In the genomic region with DNA sequence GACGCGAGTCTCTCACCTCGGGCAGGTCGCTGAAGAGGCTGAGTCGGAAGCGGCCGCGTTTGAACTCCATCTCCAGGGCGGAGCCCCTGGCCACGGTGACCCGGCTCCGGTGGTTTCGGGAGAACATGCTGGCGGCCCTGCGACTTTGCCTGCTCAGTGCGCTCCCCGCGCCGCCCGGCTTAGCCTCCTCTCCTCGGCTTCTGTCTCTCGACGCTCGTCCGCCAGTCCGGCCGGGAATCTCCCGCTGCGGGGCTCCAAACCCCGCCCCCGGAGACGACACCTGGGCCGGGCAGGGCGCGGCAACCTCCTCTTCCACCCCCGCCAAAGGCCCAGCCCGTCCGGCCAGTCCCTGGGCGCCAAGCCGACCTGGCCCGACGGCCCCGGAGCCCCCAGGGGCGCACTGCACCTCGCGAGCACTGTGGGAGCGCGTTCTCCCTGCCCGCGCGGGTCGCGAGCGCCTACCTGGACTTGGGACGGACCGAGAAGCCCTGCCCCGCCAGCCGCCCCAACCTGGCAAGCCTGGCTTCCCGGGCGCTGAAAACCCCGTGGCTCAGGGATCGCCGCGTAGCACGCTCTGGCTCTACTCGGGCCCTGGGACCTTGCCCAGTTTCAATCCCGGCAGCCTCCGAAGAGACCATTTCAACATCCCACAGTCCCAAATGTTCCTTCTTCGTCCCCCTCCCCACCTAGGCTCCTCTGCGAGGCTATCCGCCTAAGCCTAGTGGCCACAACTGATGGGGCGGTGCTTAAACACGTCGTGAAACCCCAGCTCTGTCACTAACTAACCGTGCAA, we compare ENCODE assay signal across 8 cellular contexts. TPM values are rescaled to one million over a fixed set of nuclear protein-coding genes. Genes with fewer than 3 reads are reported as not detected.
DNase-seq lines count a peak whose midpoint lies in the region; ATAC-seq and TF ChIP-seq lines count a peak whose summit lies in the region.

Gene RTKN (minus strand): TSS at position 248 of the 793 bp plus-strand sequence. CDS start 121 bp downstream, at position 127.

- intact Hi-C loops in testis (cut with DNase I; ENCODE audit: low total_unique reads) = no loop called here

- H3K4me1 ChIP-seq in Peyer's patch (peaks cover 0 to 29% (median 14%) of the 10 kb centered on the region in 4 donors), liver (ENCODE audit: control insufficient read depth in 4 of 4, insufficient read depth in 4 of 4, low read length in 3 of 4) (peaks cover 22 to 64% (median 55%) of the 10 kb centered on the region in 4 donors), testis (peaks cover 30% of the 10 kb centered on the region)

- H3K27ac ChIP-seq in C4-2B (peak within 1 kb of the TSS; percentile 87), Peyer's patch (peak within 1 kb of the TSS; percentile 63 to 96 (median 90)), liver (ENCODE audit: low read depth in 1 of 2, low read length in 2 of 2) (peak within 1 kb of the TSS; percentile 92 to 95), testis (peak within 1 kb of the TSS; percentile 84 to 86)

- ATAC-seq in GM21423 (IDR thresholded peaks at IDR 0.05; ENCODE audit: unreplicated experiment) = peak; percentile 37

- TF ChIP-seq POLR2A in Peyer's patch (IDR thresholded peaks at IDR 0.05) (peak; percentile 83 to 94), testis (IDR thresholded peaks at IDR 0.05) (no peak)

- no peaks in the 10 kb centered on the region for H3K36me3 ChIP-seq in Peyer's patch
- H3K36me3 ChIP-seq in liver (ENCODE audit: control insufficient read depth in 4 of 4, insufficient read depth in 3 of 4, low read depth in 1 of 4, low read length in 3 of 4) = no peaks in the 10 kb centered on the region
- no peaks in the 10 kb centered on the region for H3K36me3 ChIP-seq in testis (ENCODE audit: low read depth, missing control alignments)

- H3K9me3 ChIP-seq in Peyer's patch (no peaks in the 10 kb centered on the region), liver (ENCODE audit: control insufficient read depth in 4 of 4, low read length in 3 of 4) (no peaks in the 10 kb centered on the region), testis (no peaks in the 10 kb centered on the region)

- peak in 2 of 3 donors; percentile 80 to 89 for DNase-seq in Peyer's patch
- no peak for DNase-seq in choroid plexus epithelial cell (ENCODE audit: low read depth)
- DNase-seq in testis = peak; percentile 46
- no peak for DNase-seq in NCI-H1694 (lab: John Stamatoyannopoulos, UW)
- no peak for DNase-seq in stimulated activated CD4-positive, alpha-beta T cell treated with anti-CD3 and anti-CD28 coated beads, Interleukin-4, amount 100 ng/mL, for 24 hours

- H3K4me3 ChIP-seq in Peyer's patch = peak within 1 kb of the TSS; percentile 47 to 77 (median 52)
- peak within 1 kb of the TSS; percentile 68 for H3K4me3 ChIP-seq in choroid plexus epithelial cell (ENCODE audit: low read depth, low read length)
- H3K4me3 ChIP-seq in liver (ENCODE audit: low read depth in 1 of 3, low read length in 3 of 3) = peak within 1 kb of the TSS; percentile 79 to 88 (median 80)
- H3K4me3 ChIP-seq in testis = peak within 1 kb of the TSS; percentile 39 to 66

- H3K9ac ChIP-seq in liver (ENCODE audit: low read depth in 1 of 2, low read length in 2 of 2) = peak within 1 kb of the TSS; percentile 57 to 71

- peak in 1 of 2 donors; percentile 44 for TF ChIP-seq RAD21 in liver (IDR thresholded peaks at IDR 0.05)

- no peaks in the 10 kb centered on the region for H3K27me3 ChIP-seq in Peyer's patch
- H3K27me3 ChIP-seq in liver (ENCODE audit: control insufficient read depth in 4 of 4, insufficient read depth in 4 of 4, low read length in 3 of 4) = no peaks in the 10 kb centered on the region
- no peaks in the 10 kb centered on the region for H3K27me3 ChIP-seq in testis

- WGBS in liver = 11% methylated on average over 75 of the region's 75 CpGs
- WGBS in testis, 2 donors = 8 to 14% methylated on average over 19 to 45 of the region's 75 CpGs

- TF ChIP-seq CTCF in C4-2B (conservative IDR thresholded peaks at IDR 0.05) = no peak; the same call in 1 of the 2 replicates
- peak in 3 of 6 experiments; percentile 24 to 48 (median 40) for TF ChIP-seq CTCF in Peyer's patch (IDR thresholded peaks at IDR 0.05)
- TF ChIP-seq CTCF in choroid plexus epithelial cell (conservative IDR thresholded peaks at IDR 0.05; ENCODE audit: low read depth, low read length) = peak; percentile 3
- TF ChIP-seq CTCF in liver (IDR thresholded peaks at IDR 0.05; ENCODE audit: low read depth, low read length, missing input control) = peak; percentile 19
- TF ChIP-seq CTCF in testis (IDR thresholded peaks at IDR 0.05) = no peak

TF ChIP-seq in liver, 16 proteins besides CTCF, POLR2A, EP300 and RAD21:
- peak in 1 of 2 donors; percentile 39 for TF ChIP-seq JUND (IDR thresholded peaks at IDR 0.05)
- no peak for TF ChIP-seq HNF4G (IDR thresholded peaks at IDR 0.05)
- peak; percentile 58 for TF ChIP-seq YY1 (IDR thresholded peaks at IDR 0.05)
- TF ChIP-seq NR2F2 (IDR thresholded peaks at IDR 0.05) = no peak
- TF ChIP-seq TAF1 (conservative IDR thresholded peaks at IDR 0.05) = peak; percentile 91
- no peak for TF ChIP-seq FOXA1 (IDR thresholded peaks at IDR 0.05)
- TF ChIP-seq HNF4A (conservative IDR thresholded peaks at IDR 0.05) = peak in 1 of 2 donors; percentile 45
- no peak for TF ChIP-seq FOXA2 (IDR thresholded peaks at IDR 0.05)
- TF ChIP-seq GABPA (IDR thresholded peaks at IDR 0.05 in 1 of 2, conservative IDR thresholded peaks at IDR 0.05 in 1 of 2) = peak in 1 of 2 donors; percentile 6
- TF ChIP-seq SP1 (IDR thresholded peaks at IDR 0.05) = peak; percentile 80
- peak; percentile 46 to 58 for TF ChIP-seq RXRA (IDR thresholded peaks at IDR 0.05)
- TF ChIP-seq, protein P1, sequence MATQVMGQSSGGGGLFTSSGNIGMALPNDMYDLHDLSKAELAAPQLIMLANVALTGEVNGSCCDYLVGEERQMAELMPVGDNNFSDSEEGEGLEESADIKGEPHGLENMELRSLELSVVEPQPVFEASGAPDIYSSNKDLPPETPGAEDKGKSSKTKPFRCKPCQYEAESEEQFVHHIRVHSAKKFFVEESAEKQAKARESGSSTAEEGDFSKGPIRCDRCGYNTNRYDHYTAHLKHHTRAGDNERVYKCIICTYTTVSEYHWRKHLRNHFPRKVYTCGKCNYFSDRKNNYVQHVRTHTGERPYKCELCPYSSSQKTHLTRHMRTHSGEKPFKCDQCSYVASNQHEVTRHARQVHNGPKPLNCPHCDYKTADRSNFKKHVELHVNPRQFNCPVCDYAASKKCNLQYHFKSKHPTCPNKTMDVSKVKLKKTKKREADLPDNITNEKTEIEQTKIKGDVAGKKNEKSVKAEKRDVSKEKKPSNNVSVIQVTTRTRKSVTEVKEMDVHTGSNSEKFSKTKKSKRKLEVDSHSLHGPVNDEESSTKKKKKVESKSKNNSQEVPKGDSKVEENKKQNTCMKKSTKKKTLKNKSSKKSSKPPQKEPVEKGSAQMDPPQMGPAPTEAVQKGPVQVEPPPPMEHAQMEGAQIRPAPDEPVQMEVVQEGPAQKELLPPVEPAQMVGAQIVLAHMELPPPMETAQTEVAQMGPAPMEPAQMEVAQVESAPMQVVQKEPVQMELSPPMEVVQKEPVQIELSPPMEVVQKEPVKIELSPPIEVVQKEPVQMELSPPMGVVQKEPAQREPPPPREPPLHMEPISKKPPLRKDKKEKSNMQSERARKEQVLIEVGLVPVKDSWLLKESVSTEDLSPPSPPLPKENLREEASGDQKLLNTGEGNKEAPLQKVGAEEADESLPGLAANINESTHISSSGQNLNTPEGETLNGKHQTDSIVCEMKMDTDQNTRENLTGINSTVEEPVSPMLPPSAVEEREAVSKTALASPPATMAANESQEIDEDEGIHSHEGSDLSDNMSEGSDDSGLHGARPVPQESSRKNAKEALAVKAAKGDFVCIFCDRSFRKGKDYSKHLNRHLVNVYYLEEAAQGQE (IDR thresholded peaks at IDR 0.05) = peak; percentile 80
- TF ChIP-seq, protein P2, sequence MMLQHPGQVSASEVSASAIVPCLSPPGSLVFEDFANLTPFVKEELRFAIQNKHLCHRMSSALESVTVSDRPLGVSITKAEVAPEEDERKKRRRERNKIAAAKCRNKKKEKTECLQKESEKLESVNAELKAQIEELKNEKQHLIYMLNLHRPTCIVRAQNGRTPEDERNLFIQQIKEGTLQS (IDR thresholded peaks at IDR 0.05) = no peak
- no peak for TF ChIP-seq ZBTB33 (IDR thresholded peaks at IDR 0.05)
- TF ChIP-seq, protein P3, sequence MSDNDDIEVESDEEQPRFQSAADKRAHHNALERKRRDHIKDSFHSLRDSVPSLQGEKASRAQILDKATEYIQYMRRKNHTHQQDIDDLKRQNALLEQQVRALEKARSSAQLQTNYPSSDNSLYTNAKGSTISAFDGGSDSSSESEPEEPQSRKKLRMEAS (IDR thresholded peaks at IDR 0.05) = no peak
- TF ChIP-seq EGR1 (IDR thresholded peaks at IDR 0.05; ENCODE audit: low read depth in 2 of 2) = peak; percentile 53 to 72

RNA-seq across cellular contexts. Expression of gene RTKN, which starts in this region (rescaled TPM):
- 10 to 100 TPM; 46.2 to 99.9 (median 75.7) TPM for total RNA-seq in Peyer's patch
- total RNA-seq in liver = 10 to 100 TPM; 27.8 to 98.0 TPM
- polyA plus RNA-seq in liver = 10 to 100 TPM; 54.4 to 91.7 TPM
- 10 to 100 TPM; 11.1 to 12.8 TPM for total RNA-seq in testis
- polyA plus RNA-seq in testis (ENCODE audit: insufficient read depth, low read depth, low replicate concordance) = 8.8 TPM

Comparison
In these comparisons a context has a peak if more than half of its experiments do, and no peak if none do; other contexts are left out.
1. CTCF ChIP-seq: peak in choroid plexus epithelial cell (single experiment) and liver (single experiment); none in C4-2B (single experiment) and testis (0 of 3).
2. DNase-seq: peak in Peyer's patch (2 of 3) and testis (single experiment); none in choroid plexus epithelial cell (single experiment), NCI-H1694 (single experiment) and stimulated activated CD4-positive, alpha-beta T cell treated with anti-CD3 and anti-CD28 coated beads, Interleukin-4, amount 100 ng/mL, for 24 hours (single experiment).
3. Peak in every context shown above with its lines, with median percentiles within 50 percentile points of each other: H3K27ac ChIP-seq and H3K4me3 ChIP-seq.